In the genomic region with DNA sequence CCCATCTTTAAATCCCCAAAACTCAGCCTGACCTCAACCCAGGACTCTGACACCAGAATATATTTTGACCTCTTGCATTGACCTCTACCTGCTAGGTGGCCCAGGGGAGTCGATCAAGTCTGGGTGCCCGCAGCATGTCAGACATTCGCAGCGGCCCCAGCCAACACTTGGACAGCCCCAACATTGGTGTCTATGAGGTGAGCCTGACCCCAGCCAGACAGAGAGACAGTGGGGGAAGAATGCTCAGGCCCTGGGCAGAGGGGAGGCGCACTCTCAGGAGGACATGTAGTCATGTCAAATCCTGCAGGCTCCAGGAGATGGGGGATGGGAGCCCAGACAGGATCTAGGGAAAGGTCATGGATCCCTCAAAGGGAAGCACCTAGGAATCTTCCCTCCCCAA, we compare ENCODE assay signal across 37 cellular contexts. TPM values are rescaled to one million over a fixed set of nuclear protein-coding genes. Genes with fewer than 3 reads are reported as not detected.
"Had no signal": no experiment of that assay in that cellular context is flagged by ENCODE, and none has a peak within 500 bp of the region (broad histone marks: within the 10 kb centered on the region; RNA-seq: fewer than 3 reads in every experiment).

No MANE protein-coding gene starts in this region.

- H3K9me3 ChIP-seq: adrenal gland, body of pancreas, breast epithelium had no signal

- FAIRE-seq: astrocyte, TTC549 had no signal

- ATAC-seq: activated CD8-positive, alpha-beta T cell treated with anti-CD3 and anti-CD28 coated beads for 36 hours; activated naive CD4-positive, alpha-beta T cell treated with anti-CD3 and anti-CD28 coated beads, Interleukin-2, amount 50 U/mL, for 72 hours; activated T-cell treated with anti-CD3 and anti-CD28 coated beads, Interleukin-2, amount 50 U/mL, for 4 hours; activated T-cell treated with anti-CD3 and anti-CD28 coated beads, Interleukin-2, amount 50 U/mL, for 72 hours; activated T-helper 17 cell treated with anti-CD3 and anti-CD28 coated beads, Interleukin-2, amount 50 U/mL, for 72 hours; body of pancreas had no signal

- H3K4me3 ChIP-seq: adrenal gland, body of pancreas, breast epithelium had no signal

- H3K36me3 ChIP-seq: adrenal gland, brain microvascular endothelial cell, breast epithelium had no signal

- H3K27ac ChIP-seq: adrenal gland, body of pancreas, brain microvascular endothelial cell, breast epithelium, VCaP had no signal

- DNase-seq: activated B cell treated with CpG ODN at 0.5 μM for 24 hours; activated CD4-positive, alpha-beta memory T cell treated with anti-CD3 and anti-CD28 coated beads for 36 hours; activated CD4-positive, alpha-beta T cell treated with anti-CD3 and anti-CD28 coated beads for 4 hours; activated CD4-positive, alpha-beta T cell treated with anti-CD3 and anti-CD28 coated beads, Interleukin-2, amount 10 ng/mL, durations not matched to agents 24 days and 14 days; activated CD4-positive, alpha-beta T cell treated with anti-CD3 and anti-CD28 coated beads, Interleukin-2, amount 50 U/mL, for 1 hour; activated CD4-positive, alpha-beta T cell treated with anti-CD3 and anti-CD28 coated beads, Interleukin-2, amount 50 U/mL, for 4 hours; activated CD4-positive, CD25-positive, alpha-beta regulatory T cell treated with anti-CD3 and anti-CD28 coated beads, Interleukin-2, amount 50 U/mL, for 72 hours; activated CD8-positive, alpha-beta memory T cell treated with anti-CD3 and anti-CD28 coated beads, Interleukin-2, amount 50 U/mL, for 4 hours; activated CD8-positive, alpha-beta T cell treated with anti-CD3 and anti-CD28 coated beads for 36 hours; activated effector memory CD4-positive, alpha-beta T cell treated with anti-CD3 and anti-CD28 coated beads, Interleukin-2, amount 50 U/mL, for 16 hours; activated gamma-delta T cell treated with Interleukin-2 at 50 U/mL for 16 hours; activated naive CD4-positive, alpha-beta T cell; activated naive CD4-positive, alpha-beta T cell treated with anti-CD3 and anti-CD28 coated beads for 36 hours; activated naive CD4-positive, alpha-beta T cell treated with anti-CD3 and anti-CD28 coated beads, Interleukin-2, amount 50 U/mL, for 16 hours; activated naive CD8-positive, alpha-beta T cell treated with anti-CD3 and anti-CD28 coated beads for 36 hours; activated T-cell treated with anti-CD3 and anti-CD28 coated beads for 4 hours; activated T-cell treated with anti-CD3 and anti-CD28 coated beads, Interleukin-2, amount 50 U/mL, for 1 hour; activated T-cell treated with anti-CD3 and anti-CD28 coated beads, Interleukin-2, amount 50 U/mL, for 4 hours; activated T-cell treated with anti-CD3 and anti-CD28 coated beads, Interleukin-2, amount 50 U/mL, for 72 hours; amniotic stem cell; aorta; body of pancreas; brain microvascular endothelial cell; central memory CD4-positive, alpha-beta T cell; T-helper 1 cell; T-helper 2 cell; T-helper 9 cell had no signal

RNA-seq across cellular contexts. Expression of gene GUCY2D, which starts 5.4 kb away (rescaled TPM):
- total RNA-seq: activated B cell treated with CpG ODN at 0.5 μM for 24 hours; activated CD4-positive, alpha-beta memory T cell treated with anti-CD3 and anti-CD28 coated beads for 36 hours; activated CD4-positive, alpha-beta T cell treated with anti-CD3 and anti-CD28 coated beads, Interleukin-2, amount 10 ng/mL, durations not matched to agents 24 days and 14 days; activated CD8-positive, alpha-beta memory T cell treated with anti-CD3 and anti-CD28 coated beads for 36 hours; activated CD8-positive, alpha-beta T cell treated with anti-CD3 and anti-CD28 coated beads for 36 hours; activated naive CD4-positive, alpha-beta T cell treated with anti-CD3 and anti-CD28 coated beads for 36 hours; activated naive CD8-positive, alpha-beta T cell treated with anti-CD3 and anti-CD28 coated beads for 36 hours; activated T-helper 1 cell treated with anti-CD3 and anti-CD28 coated beads, Interleukin-12 subunit alpha, Interleukin-12 subunit beta, Interleukin-2, Interleukin-4 antibody, amounts not matched to agents 30 ng/mL and 10 ng/mL and 1 ng/mL, durations not matched to agents 14 hours and 24 hours and 36 hours; adrenal gland; aorta; astrocyte; body of pancreas; cardiac septum had no signal
- polyA plus RNA-seq: adrenal gland, aorta had no signal

RNA-seq across cellular contexts. Expression of gene ALOX15B, which starts 31.0 kb away (rescaled TPM):
- total RNA-seq: activated B cell treated with CpG ODN at 0.5 μM for 24 hours; activated CD4-positive, alpha-beta memory T cell treated with anti-CD3 and anti-CD28 coated beads for 36 hours; activated CD4-positive, alpha-beta T cell treated with anti-CD3 and anti-CD28 coated beads, Interleukin-2, amount 10 ng/mL, durations not matched to agents 24 days and 14 days; activated CD8-positive, alpha-beta memory T cell treated with anti-CD3 and anti-CD28 coated beads for 36 hours; activated naive CD4-positive, alpha-beta T cell treated with anti-CD3 and anti-CD28 coated beads for 36 hours; activated naive CD4-positive, alpha-beta T cell treated with anti-CD3 and anti-CD28 coated beads, Interleukin-2, amount 50 U/mL, for 72 hours; activated T-helper 1 cell treated with anti-CD3 and anti-CD28 coated beads, Interleukin-12 subunit alpha, Interleukin-12 subunit beta, Interleukin-2, Interleukin-4 antibody, amounts not matched to agents 30 ng/mL and 10 ng/mL and 1 ng/mL, durations not matched to agents 14 hours and 24 hours and 36 hours; astrocyte; cardiac septum had no signal
